Comparison of ENCODE assay signal across 29 cellular contexts in the genomic region with DNA sequence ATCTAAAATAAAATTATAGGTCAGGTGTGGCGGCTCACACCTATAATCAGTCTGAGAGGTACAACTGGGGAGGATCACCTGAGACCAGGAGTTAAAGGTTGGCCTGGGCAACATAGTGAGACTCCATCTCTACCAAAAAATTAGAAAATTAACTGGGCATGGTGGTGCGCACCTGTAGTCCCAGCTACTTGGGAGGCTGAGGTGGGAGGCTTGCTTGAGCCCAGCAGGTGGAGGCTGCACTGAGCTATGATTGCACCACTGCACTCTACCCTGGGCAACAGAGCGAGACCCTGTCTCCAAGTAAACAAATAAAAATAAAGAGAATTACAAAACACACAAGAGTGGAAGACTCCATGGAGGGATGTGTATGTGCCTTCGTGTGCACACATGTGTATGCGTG.
"Had no signal": no experiment of that assay in that cellular context is flagged by ENCODE, and none has a peak within 500 bp of the region (broad histone marks: within the 10 kb centered on the region; RNA-seq: fewer than 3 reads in every experiment).

No MANE protein-coding gene starts in this region.

- H3K27ac ChIP-seq: ascending aorta, breast epithelium, colonic mucosa, esophagus muscularis mucosa, foreskin keratinocyte, gastrocnemius medialis had no signal

- ATAC-seq: activated naive CD4-positive, alpha-beta T cell treated with anti-CD3 and anti-CD28 coated beads, Interleukin-2, amount 50 U/mL, for 72 hours; activated T-cell treated with anti-CD3 and anti-CD28 coated beads, Interleukin-2, amount 50 U/mL, for 72 hours; foreskin keratinocyte; gastrocnemius medialis had no signal

- H3K36me3 ChIP-seq: ascending aorta, breast epithelium, cardiac muscle cell, colonic mucosa, esophagus muscularis mucosa, gastrocnemius medialis, heart right ventricle had no signal

- H3K9me3 Mint-ChIP-seq: activated CD4-positive, alpha-beta memory T cell treated with anti-CD3 and anti-CD28 coated beads, Interleukin-2, amount 10 ng/mL, durations not matched to agents 7 days and 5 days; activated CD4-positive, alpha-beta T cell treated with anti-CD3 and anti-CD28 coated beads, Interleukin-2, amount 10 ng/mL, durations not matched to agents 7 days and 5 days; activated naive CD4-positive, alpha-beta T cell treated with anti-CD3 and anti-CD28 coated beads, Interleukin-2, amount 10 ng/mL, durations not matched to agents 7 days and 5 days; activated naive CD4-positive, alpha-beta T cell treated with anti-CD3 and anti-CD28 coated beads, Interleukin-2, amount 50 U/mL, for 72 hours; activated naive CD8-positive, alpha-beta T cell treated with anti-CD3 and anti-CD28 coated beads, Interleukin-2, amount 10 ng/mL, durations not matched to agents 7 days and 5 days; activated T-cell treated with anti-CD3 and anti-CD28 coated beads, Interleukin-2, amount 50 U/mL, for 24 hours; activated T-cell treated with anti-CD3 and anti-CD28 coated beads, Interleukin-2, amount 50 U/mL, for 72 hours; brain; endodermal cell had no signal

- H3K27me3 ChIP-seq: ascending aorta, breast epithelium, cardiac muscle cell, colonic mucosa, esophagus muscularis mucosa, foreskin keratinocyte, gastrocnemius medialis, heart right ventricle had no signal

- H3K9me3 ChIP-seq: ascending aorta, breast epithelium, colonic mucosa, esophagus muscularis mucosa, gastrocnemius medialis, heart right ventricle had no signal

- H3K27ac Mint-ChIP-seq: activated CD4-positive, alpha-beta memory T cell treated with anti-CD3 and anti-CD28 coated beads, Interleukin-2, amount 10 ng/mL, durations not matched to agents 7 days and 5 days; activated CD4-positive, alpha-beta T cell treated with anti-CD3 and anti-CD28 coated beads, Interleukin-2, amount 10 ng/mL, durations not matched to agents 7 days and 5 days; activated naive CD4-positive, alpha-beta T cell treated with anti-CD3 and anti-CD28 coated beads, Interleukin-2, amount 10 ng/mL, durations not matched to agents 7 days and 5 days; activated naive CD8-positive, alpha-beta T cell treated with anti-CD3 and anti-CD28 coated beads, Interleukin-2, amount 10 ng/mL, durations not matched to agents 7 days and 5 days; activated T-cell treated with anti-CD3 and anti-CD28 coated beads, Interleukin-2, amount 50 U/mL, for 24 hours; activated T-cell treated with anti-CD3 and anti-CD28 coated beads, Interleukin-2, amount 50 U/mL, for 72 hours had no signal

- H3K4me1 Mint-ChIP-seq: activated CD4-positive, alpha-beta memory T cell treated with anti-CD3 and anti-CD28 coated beads, Interleukin-2, amount 10 ng/mL, durations not matched to agents 7 days and 5 days; activated CD4-positive, alpha-beta T cell treated with anti-CD3 and anti-CD28 coated beads, Interleukin-2, amount 10 ng/mL, durations not matched to agents 7 days and 5 days; activated naive CD4-positive, alpha-beta T cell treated with anti-CD3 and anti-CD28 coated beads, Interleukin-2, amount 10 ng/mL, durations not matched to agents 7 days and 5 days; activated naive CD8-positive, alpha-beta T cell treated with anti-CD3 and anti-CD28 coated beads, Interleukin-2, amount 10 ng/mL, durations not matched to agents 7 days and 5 days had no signal

- H3K4me3 ChIP-seq: ascending aorta, breast epithelium, cardiac muscle cell, colonic mucosa, esophagus muscularis mucosa, gastrocnemius medialis, heart right ventricle had no signal

- H3K4me1 ChIP-seq: ascending aorta, breast epithelium, colonic mucosa had no signal

- DNase-seq: activated CD4-positive, alpha-beta memory T cell treated with anti-CD3 and anti-CD28 coated beads, Interleukin-2, amount 10 ng/mL, durations not matched to agents 7 days and 5 days; activated CD4-positive, alpha-beta T cell treated with anti-CD3 and anti-CD28 coated beads for 1 hour; activated CD4-positive, alpha-beta T cell treated with anti-CD3 and anti-CD28 coated beads for 4 hours; activated CD4-positive, alpha-beta T cell treated with anti-CD3 and anti-CD28 coated beads, Interleukin-2, amount 10 ng/mL, durations not matched to agents 7 days and 5 days; activated CD4-positive, alpha-beta T cell treated with anti-CD3 and anti-CD28 coated beads, Interleukin-2, amount 50 U/mL, for 4 hours; activated CD8-positive, alpha-beta memory T cell treated with anti-CD3 and anti-CD28 coated beads, Interleukin-2, amount 50 U/mL, for 48 hours; activated gamma-delta T cell; activated naive CD4-positive, alpha-beta T cell; activated naive CD4-positive, alpha-beta T cell treated with anti-CD3 and anti-CD28 coated beads, Interleukin-2, amount 10 ng/mL, durations not matched to agents 7 days and 5 days; activated naive CD8-positive, alpha-beta T cell treated with anti-CD3 and anti-CD28 coated beads, Interleukin-2, amount 10 ng/mL, durations not matched to agents 7 days and 5 days; activated T-cell treated with anti-CD3 and anti-CD28 coated beads for 4 hours; activated T-cell treated with anti-CD3 and anti-CD28 coated beads, Interleukin-2, amount 50 U/mL, for 24 hours; activated T-cell treated with anti-CD3 and anti-CD28 coated beads, Interleukin-2, amount 50 U/mL, for 72 hours; central memory CD4-positive, alpha-beta T cell; cerebellar nuclear complex; colonic mucosa; effector memory CD4-positive, alpha-beta T cell; erythroblast; foreskin keratinocyte; gastrocnemius medialis; T-helper 2 cell had no signal

- H3K36me3 Mint-ChIP-seq: activated naive CD4-positive, alpha-beta T cell treated with anti-CD3 and anti-CD28 coated beads, Interleukin-2, amount 10 ng/mL, durations not matched to agents 7 days and 5 days; activated naive CD4-positive, alpha-beta T cell treated with anti-CD3 and anti-CD28 coated beads, Interleukin-2, amount 50 U/mL, for 72 hours; activated naive CD8-positive, alpha-beta T cell treated with anti-CD3 and anti-CD28 coated beads, Interleukin-2, amount 10 ng/mL, durations not matched to agents 7 days and 5 days; brain had no signal

- H3K27me3 Mint-ChIP-seq: activated CD4-positive, alpha-beta memory T cell treated with anti-CD3 and anti-CD28 coated beads, Interleukin-2, amount 10 ng/mL, durations not matched to agents 7 days and 5 days; activated CD4-positive, alpha-beta T cell treated with anti-CD3 and anti-CD28 coated beads, Interleukin-2, amount 10 ng/mL, durations not matched to agents 7 days and 5 days; activated naive CD4-positive, alpha-beta T cell treated with anti-CD3 and anti-CD28 coated beads, Interleukin-2, amount 10 ng/mL, durations not matched to agents 7 days and 5 days; activated T-cell treated with anti-CD3 and anti-CD28 coated beads, Interleukin-2, amount 50 U/mL, for 24 hours; brain had no signal

- H3K4me3 Mint-ChIP-seq: activated CD4-positive, alpha-beta memory T cell treated with anti-CD3 and anti-CD28 coated beads, Interleukin-2, amount 10 ng/mL, durations not matched to agents 7 days and 5 days; activated CD4-positive, alpha-beta T cell treated with anti-CD3 and anti-CD28 coated beads, Interleukin-2, amount 10 ng/mL, durations not matched to agents 7 days and 5 days; activated naive CD4-positive, alpha-beta T cell treated with anti-CD3 and anti-CD28 coated beads, Interleukin-2, amount 10 ng/mL, durations not matched to agents 7 days and 5 days; activated naive CD8-positive, alpha-beta T cell treated with anti-CD3 and anti-CD28 coated beads, Interleukin-2, amount 10 ng/mL, durations not matched to agents 7 days and 5 days; activated T-cell treated with anti-CD3 and anti-CD28 coated beads, Interleukin-2, amount 50 U/mL, for 24 hours; activated T-cell treated with anti-CD3 and anti-CD28 coated beads, Interleukin-2, amount 50 U/mL, for 72 hours; brain; endodermal cell had no signal
